13 cellular contexts compared by ENCODE assay signal in the genomic region with DNA sequence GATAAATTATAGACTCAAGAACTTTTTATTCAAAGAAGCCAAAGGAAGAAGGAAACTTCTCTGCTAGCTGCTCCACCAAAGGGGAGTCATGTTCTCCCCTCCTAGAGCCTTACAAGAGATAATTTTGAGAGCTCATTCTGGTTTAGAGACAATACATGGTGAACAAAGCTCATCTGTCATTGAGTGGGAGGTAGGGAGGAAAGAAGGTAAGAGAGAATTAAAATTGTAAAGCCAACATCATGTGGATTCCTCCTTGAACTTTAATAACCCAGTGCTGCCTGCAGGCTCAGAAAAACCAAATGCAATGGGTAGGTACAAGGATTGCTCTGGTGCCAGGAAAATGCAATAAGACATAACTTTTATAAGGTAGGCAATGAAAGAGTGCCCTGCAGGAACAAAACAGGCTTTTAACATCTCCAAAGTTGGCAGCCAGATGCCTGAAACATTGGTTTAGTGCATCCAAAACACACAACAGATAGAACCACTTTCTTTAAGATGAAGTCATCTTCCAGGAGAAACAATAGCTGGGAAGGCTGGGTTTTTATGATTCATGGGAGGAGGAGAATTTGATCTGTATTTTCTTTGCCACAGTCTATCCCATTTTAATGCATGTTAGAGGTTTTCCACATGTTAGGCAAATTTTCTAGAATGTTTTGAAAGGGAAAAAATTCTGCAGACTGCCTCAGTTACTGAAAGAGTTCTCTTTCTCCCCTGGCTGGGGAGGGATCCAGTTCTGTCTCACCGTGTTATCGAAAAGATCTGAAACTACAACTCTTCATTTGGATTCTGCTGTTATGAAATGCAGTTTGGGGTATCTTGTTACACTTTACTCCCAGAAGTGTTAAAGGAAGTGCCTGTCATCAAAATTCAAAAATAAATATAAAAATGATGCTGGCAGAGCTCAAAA.
DNase-seq lines count a peak whose midpoint lies in the region; ATAC-seq and TF ChIP-seq lines count a peak whose summit lies in the region.
"Had no signal": no experiment of that assay in that cellular context is flagged by ENCODE, and none has a peak within 500 bp of the region (broad histone marks: within the 10 kb centered on the region; RNA-seq: fewer than 3 reads in every experiment).

No MANE protein-coding gene starts in this region.

- no peaks in the 10 kb centered on the region for H3K9me3 ChIP-seq in RWPE2 (ENCODE audit: severe bottlenecking)

- H3K36me3 Mint-ChIP-seq in activated T-cell treated with anti-CD3 and anti-CD28 coated beads, Interleukin-2, amount 50 U/mL, for 24 hours (ENCODE audit: low read depth) = no peaks in the 10 kb centered on the region
- H3K36me3 Mint-ChIP-seq in stimulated activated effector memory CD8-positive, alpha-beta T cell treated with anti-CD3 and anti-CD28 coated beads, Interleukin-12 subunit alpha, Interleukin-12 subunit beta, amount 100 ng/mL, for 72 hours = no peaks in the 10 kb centered on the region

- H3K4me3 ChIP-seq in RWPE2 (ENCODE audit: severe bottlenecking) (no peak overlapping the region), epithelial cell of esophagus (ENCODE audit: low read length) (no peak overlapping the region)
- H3K4me3 ChIP-seq: cardiac muscle cell had no signal

- no peak for DNase-seq in activated T-cell treated with anti-CD3 and anti-CD28 coated beads, Interleukin-2, amount 50 U/mL, for 24 hours
- DNase-seq in activated T-cell treated with anti-CD3 and anti-CD28 coated beads, Interleukin-2, amount 50 U/mL, for 48 hours = no peak
- DNase-seq in RWPE2 (ENCODE audit: low spot score) (no peak), epithelial cell of esophagus (ENCODE audit: low read depth) (peak; percentile 72), inferior parietal cortex (ENCODE audit: extremely low spot score) (no peak), RKO (ENCODE audit: low spot score) (no peak)
- no peak for DNase-seq in stimulated activated effector memory CD8-positive, alpha-beta T cell treated with anti-CD3 and anti-CD28 coated beads, Interleukin-12 subunit alpha, Interleukin-12 subunit beta, amount 100 ng/mL, for 72 hours (ENCODE audit: low spot score in 2 of 2)
- DNase-seq in effector CD8-positive, alpha-beta T cell (lab: John Stamatoyannopoulos, UW) = no peak
- DNase-seq: activated CD4-positive, alpha-beta T cell treated with anti-CD3 and anti-CD28 coated beads, Interleukin-2, amount 50 U/mL, for 1 hour; midbrain; NCI-H146; small intestine had no signal

- peaks cover 17% of the 10 kb centered on the region for H3K4me1 ChIP-seq in RWPE2 (ENCODE audit: insufficient read depth, poor library complexity, severe bottlenecking)

- peak; percentile 85 for ATAC-seq in RWPE2 (ENCODE audit: low read depth)
- no peak for ATAC-seq in stimulated activated effector memory CD8-positive, alpha-beta T cell treated with anti-CD3 and anti-CD28 coated beads, Interleukin-12 subunit alpha, Interleukin-12 subunit beta, amount 100 ng/mL, for 72 hours

- peaks cover 72% of the 10 kb centered on the region for H3K4me1 Mint-ChIP-seq in activated T-cell treated with anti-CD3 and anti-CD28 coated beads, Interleukin-2, amount 50 U/mL, for 24 hours (ENCODE audit: low read depth)
- H3K4me1 Mint-ChIP-seq in stimulated activated effector memory CD8-positive, alpha-beta T cell treated with anti-CD3 and anti-CD28 coated beads, Interleukin-12 subunit alpha, Interleukin-12 subunit beta, amount 100 ng/mL, for 72 hours = peaks cover 25% of the 10 kb centered on the region

- TF ChIP-seq CTCF in RWPE2 (IDR thresholded peaks at IDR 0.05; ENCODE audit: poor library complexity, severe bottlenecking) = no peak
- no peak for TF ChIP-seq CTCF in epithelial cell of esophagus (IDR thresholded peaks at IDR 0.05; ENCODE audit: insufficient read depth, low read depth, low read length, missing control alignments)

- H3K27ac Mint-ChIP-seq in activated T-cell treated with anti-CD3 and anti-CD28 coated beads, Interleukin-2, amount 50 U/mL, for 24 hours = peak overlapping the region; percentile 58
- H3K27ac Mint-ChIP-seq in stimulated activated effector memory CD8-positive, alpha-beta T cell treated with anti-CD3 and anti-CD28 coated beads, Interleukin-12 subunit alpha, Interleukin-12 subunit beta, amount 100 ng/mL, for 72 hours = peak overlapping the region; percentile 21

- H3K36me3 ChIP-seq in RWPE2 (ENCODE audit: low read depth) = no peaks in the 10 kb centered on the region
- H3K36me3 ChIP-seq: cardiac muscle cell had no signal

- no peaks in the 10 kb centered on the region for H3K27me3 Mint-ChIP-seq in activated T-cell treated with anti-CD3 and anti-CD28 coated beads, Interleukin-2, amount 50 U/mL, for 24 hours

- H3K27me3 ChIP-seq in RWPE2 (ENCODE audit: insufficient read depth, poor library complexity, severe bottlenecking) = no peaks in the 10 kb centered on the region
- H3K27me3 ChIP-seq: cardiac muscle cell had no signal

- no peaks in the 10 kb centered on the region for H3K9me3 Mint-ChIP-seq in activated T-cell treated with anti-CD3 and anti-CD28 coated beads, Interleukin-2, amount 50 U/mL, for 24 hours
- H3K9me3 Mint-ChIP-seq in stimulated activated effector memory CD8-positive, alpha-beta T cell treated with anti-CD3 and anti-CD28 coated beads, Interleukin-12 subunit alpha, Interleukin-12 subunit beta, amount 100 ng/mL, for 72 hours = no peaks in the 10 kb centered on the region

- no peak overlapping the region for H3K4me3 Mint-ChIP-seq in activated T-cell treated with anti-CD3 and anti-CD28 coated beads, Interleukin-2, amount 50 U/mL, for 24 hours
- H3K4me3 Mint-ChIP-seq in stimulated activated effector memory CD8-positive, alpha-beta T cell treated with anti-CD3 and anti-CD28 coated beads, Interleukin-12 subunit alpha, Interleukin-12 subunit beta, amount 100 ng/mL, for 72 hours = no peak overlapping the region

- H3K27ac ChIP-seq in RWPE2 (ENCODE audit: poor library complexity, severe bottlenecking) = peak overlapping the region; percentile 63
- H3K27ac ChIP-seq: cardiac muscle cell had no signal
